ENCODE assay signal across 9 cellular contexts in the genomic region with DNA sequence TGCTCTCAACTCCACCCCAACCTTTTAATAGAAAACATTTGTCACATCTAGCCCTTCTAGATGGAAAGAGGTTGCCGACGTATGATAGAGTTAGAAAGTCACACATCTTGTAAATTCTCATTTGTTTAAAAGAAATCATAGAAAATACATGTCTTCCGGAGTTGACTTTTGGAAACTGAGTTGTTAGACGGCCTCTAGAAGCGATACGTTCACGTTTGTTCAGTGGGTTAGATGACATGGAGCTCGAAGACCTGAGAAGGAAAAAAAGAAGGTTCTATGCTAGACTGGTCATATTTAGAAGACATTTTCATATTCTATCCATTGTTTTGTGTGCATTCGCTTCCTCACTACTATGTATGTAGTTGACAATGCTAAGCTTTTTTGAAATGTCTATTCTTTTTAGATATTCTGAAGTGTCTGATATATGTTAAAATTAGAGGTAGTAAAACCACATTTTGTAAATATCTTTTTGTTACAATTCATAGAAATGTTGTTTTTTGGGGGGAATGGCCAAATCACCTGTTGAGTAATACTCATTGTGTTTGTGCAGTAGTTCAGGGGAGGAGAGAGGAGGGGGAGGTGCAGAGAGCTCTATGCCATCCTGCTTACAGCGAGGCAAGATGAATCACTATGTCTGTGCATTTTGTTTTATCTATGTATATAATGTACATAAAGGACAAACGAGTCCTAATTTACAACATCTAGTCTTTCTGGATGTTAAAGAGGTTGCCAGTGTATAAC. TPM values are rescaled to one million over a fixed set of nuclear protein-coding genes. Genes with fewer than 3 reads are reported as not detected.
A peak's percentile ranks its signal among the peaks of the same experiment; 100 is the strongest.
DNase-seq lines count a peak whose midpoint lies in the region; ATAC-seq, FAIRE-seq and TF ChIP-seq lines count a peak whose summit lies in the region.
"Not testable (repeated sequence)": the region's sequence is repeated elsewhere in the genome, so short reads cannot be mapped to it uniquely, and the experiment has no call there.
"Had no signal": no experiment of that assay in that cellular context is flagged by ENCODE, and none has a peak within 500 bp of the region (broad histone marks: within the 10 kb centered on the region; RNA-seq: fewer than 3 reads in every experiment).

No MANE protein-coding gene starts in this region.

- H2BK15ac ChIP-seq in H9 (ENCODE audit: low read depth, low read length) = not testable (repeated sequence)

- H3K4me3 Mint-ChIP-seq in H9 = peak overlapping the region; percentile 85 to 91
- H3K4me3 Mint-ChIP-seq in astrocyte (ENCODE audit: unreplicated experiment) = peak overlapping the region; percentile 84
- H3K4me3 Mint-ChIP-seq in memory B cell = peak overlapping the region; percentile 81

- not testable (repeated sequence) for H3K9me3 Mint-ChIP-seq in H9; astrocyte (ENCODE audit: unreplicated experiment); memory B cell

- H2BK12ac ChIP-seq in H9 (ENCODE audit: insufficient read length, low read depth, low read length) = not testable (repeated sequence)

- not testable (repeated sequence) for H3K4me1 ChIP-seq in H9 (ENCODE audit: insufficient read depth, low read length); astrocyte (ENCODE audit: insufficient read depth, low read length)
- H3K4me1 ChIP-seq in esophagus muscularis mucosa = peaks cover 12 to 35% (median 21%) of the 10 kb centered on the region in 4 donors
- H3K4me1 ChIP-seq in gastrocnemius medialis = peaks cover 16 to 30% of the 10 kb centered on the region in 2 donors

- not testable (repeated sequence) for TF ChIP-seq POLR2A in esophagus muscularis mucosa (IDR thresholded peaks at IDR 0.05; ENCODE audit: low read depth); gastrocnemius medialis (IDR thresholded peaks at IDR 0.05)

- H3K27ac Mint-ChIP-seq in H9 = peak overlapping the region in 2 of 3 experiments; percentile 55 to 93; a peak in 5 of 7 replicates
- peak overlapping the region; percentile 83 for H3K27ac Mint-ChIP-seq in astrocyte (ENCODE audit: unreplicated experiment)
- peak overlapping the region; percentile 92 for H3K27ac Mint-ChIP-seq in memory B cell

- not testable (repeated sequence) for H3K14ac ChIP-seq in H9 (ENCODE audit: insufficient read depth, low read length)

- H3K4ac ChIP-seq in H9 (ENCODE audit: low read depth, low read length) = not testable (repeated sequence)

- H3K4me3 ChIP-seq in AG04449 (ENCODE audit: low read depth, low read length) = peak overlapping the region; percentile 61
- H3K4me3 ChIP-seq in WI38 (ENCODE audit: low read depth, low read length) = peak overlapping the region; percentile 45; the same call in 1 of the 2 replicates
- peak overlapping the region; percentile 65 for H3K4me3 ChIP-seq in astrocyte (ENCODE audit: insufficient read depth, low read depth, low read length)
- peak overlapping the region; percentile 57 to 78 (median 68) for H3K4me3 ChIP-seq in esophagus muscularis mucosa
- peak overlapping the region; percentile 66 to 84 (median 76) for H3K4me3 ChIP-seq in gastrocnemius medialis

- FAIRE-seq in astrocyte (lab: Jason Lieb, UNC) = not testable (repeated sequence)

- peak overlapping the region; percentile 79 for H3K9ac ChIP-seq in H9 (ENCODE audit: extremely low read depth, insufficient read length, low read length)
- H3K9ac ChIP-seq in astrocyte (ENCODE audit: low read length) = peak overlapping the region; percentile 79

- TF ChIP-seq EP300 in esophagus muscularis mucosa (IDR thresholded peaks at IDR 0.05) = not testable (repeated sequence)

- H3K9me3 ChIP-seq in H9 (ENCODE audit: control insufficient read depth, low read depth, low read length); astrocyte (ENCODE audit: insufficient read depth, low read depth, low read length); esophagus muscularis mucosa; gastrocnemius medialis: not testable (repeated sequence)

- not testable (repeated sequence) for DNase-seq in AG04449 (ENCODE audit: low read depth, low spot score); H9; astrocyte (ENCODE audit: low read depth); esophagus muscularis mucosa (ENCODE audit: extremely low spot score); memory B cell (ENCODE audit: low spot score in 2 of 2); gastrocnemius medialis
- DNase-seq in NCI-H774 (lab: John Stamatoyannopoulos, UW) = peak; percentile 4

- H3K56ac ChIP-seq in H9 (ENCODE audit: insufficient read length, low read depth, low read length) = not testable (repeated sequence)

- H3K36me3 Mint-ChIP-seq in H9 (ENCODE audit: insufficient read depth in 1 of 3, low read depth in 3 of 3); astrocyte (ENCODE audit: low read depth, unreplicated experiment); memory B cell: not testable (repeated sequence)

- not testable (repeated sequence) for H3K23ac ChIP-seq in H9 (ENCODE audit: insufficient read length, low read depth, low read length)

- in situ Hi-C loops in gastrocnemius medialis (cut with MboI; ENCODE audit: low sequenced_read_pairs in 4 of 4) = not testable (repeated sequence)

- H3K27ac ChIP-seq in H9 (ENCODE audit: insufficient read length, low read depth, low read length); astrocyte (ENCODE audit: low read depth, low read length): not testable (repeated sequence)
- H3K27ac ChIP-seq in esophagus muscularis mucosa (replicated peaks in 1 of 4) = peak overlapping the region; percentile 93 to 99 (median 98)
- peak overlapping the region; percentile 90 to 98 (median 98) for H3K27ac ChIP-seq in gastrocnemius medialis

- not testable (repeated sequence) for H2BK20ac ChIP-seq in H9 (ENCODE audit: low read depth, low read length, poor library complexity, severe bottlenecking)

- not testable (repeated sequence) for H4K91ac ChIP-seq in H9 (ENCODE audit: insufficient read length, low read depth, low read length)

- H3T11ph ChIP-seq in H9 (ENCODE audit: low read length) = not testable (repeated sequence)

- not testable (repeated sequence) for ATAC-seq in memory B cell (ENCODE audit: low read depth); gastrocnemius medialis

- H3K79me2 ChIP-seq in H9 (ENCODE audit: insufficient read depth, low read length); astrocyte (ENCODE audit: insufficient read depth, low read length): not testable (repeated sequence)

- not testable (repeated sequence) for H3K18ac ChIP-seq in H9 (ENCODE audit: insufficient read length, low read depth, low read length)

- H3K4me2 ChIP-seq in H9 (ENCODE audit: insufficient read depth, insufficient read length, low read length) = peak overlapping the region; percentile 57
- peak overlapping the region; percentile 84 for H3K4me2 ChIP-seq in astrocyte (ENCODE audit: low read length)

- no CpG with 5 or more reads among the region's 11 CpGs for WGBS in H9 (ENCODE audit: extremely low coverage, insufficient read length, low lambda C conversion rate)
- 56% methylated on average over 11 of the region's 11 CpGs for WGBS in esophagus muscularis mucosa

- not testable (repeated sequence) for H2BK5ac ChIP-seq in H9 (ENCODE audit: insufficient read length, low read length)

- not testable (repeated sequence) for TF ChIP-seq CTCF in AG04449 (IDR thresholded peaks at IDR 0.05; ENCODE audit: insufficient read depth, low read length, missing control alignments); H9 (conservative IDR thresholded peaks at IDR 0.05); WI38 (IDR thresholded peaks at IDR 0.05; ENCODE audit: low read depth, low read length); astrocyte (IDR thresholded peaks at IDR 0.05; ENCODE audit: insufficient read depth, low read depth, low read length); esophagus muscularis mucosa (IDR thresholded peaks at IDR 0.05); gastrocnemius medialis (IDR thresholded peaks at IDR 0.05 in 4 of 5, conservative IDR thresholded peaks at IDR 0.05 in 1 of 5)

- H4K5ac ChIP-seq in H9 (ENCODE audit: insufficient read length, low read depth, low read length) = not testable (repeated sequence)

- H2AK5ac ChIP-seq in H9 (ENCODE audit: insufficient read length, low read length) = not testable (repeated sequence)

- CTCF ChIA-PET in AG04449 (lab: Yijun Ruan, JAX) = interaction anchor here (0.6 to 2.8 kb wide), 5 partner anchors 10 to 200 kb away, joined by 3 to 20 read pairs (median 4); no protein-coding TSS in a partner anchor

- H3K36me3 ChIP-seq in astrocyte (ENCODE audit: insufficient read depth, low read length); esophagus muscularis mucosa; gastrocnemius medialis: not testable (repeated sequence)

- H4K20me1 ChIP-seq in H9 (ENCODE audit: control insufficient read depth, insufficient read depth, insufficient read length); astrocyte (ENCODE audit: insufficient read depth, low read length): not testable (repeated sequence)

- not testable (repeated sequence) for H2AFZ ChIP-seq in H9 (ENCODE audit: low read length)
- peak overlapping the region; percentile 100 for H2AFZ ChIP-seq in astrocyte (ENCODE audit: low read depth, low read length)

- H2BK120ac ChIP-seq in H9 (ENCODE audit: low read depth, low read length, poor library complexity, severe bottlenecking) = not testable (repeated sequence)

- POLR2A ChIA-PET in AG04449 (lab: Yijun Ruan, JAX) = not testable (repeated sequence)

- H3K4me1 Mint-ChIP-seq in H9 (peaks cover 30 to 33% of the 10 kb centered on the region in 2 experiments), memory B cell (peaks cover 21% of the 10 kb centered on the region)
- not testable (repeated sequence) for H3K4me1 Mint-ChIP-seq in astrocyte (ENCODE audit: low read depth, unreplicated experiment)

- not testable (repeated sequence) for H3K23me2 ChIP-seq in H9 (ENCODE audit: insufficient read length, low read depth, low read length, poor library complexity, severe bottlenecking)

- not testable (repeated sequence) for H3K79me1 ChIP-seq in H9 (ENCODE audit: insufficient read depth, low read depth, low read length, poor library complexity, severe bottlenecking)

- intact Hi-C loops in esophagus muscularis mucosa (cut with DNase I) = not testable (repeated sequence)
- intact Hi-C loops in gastrocnemius medialis (cut with DNase I; ENCODE audit: low total_unique reads) = loop anchor here (5.0 kb wide), 2 partner anchors 210 to 235 kb away; a partner anchor contains a TSS

- H3K27me3 Mint-ChIP-seq in H9 (ENCODE audit: low read depth); astrocyte (ENCODE audit: low read depth, unreplicated experiment); memory B cell: not testable (repeated sequence)

- not testable (repeated sequence) for H3K27me3 ChIP-seq in H9 (ENCODE audit: insufficient read depth, low read length); astrocyte (ENCODE audit: insufficient read depth, low read length); esophagus muscularis mucosa; gastrocnemius medialis

- not testable (repeated sequence) for H4K8ac ChIP-seq in H9 (replicated peaks; ENCODE audit: insufficient read length, low read depth, low read length)

RNA-seq across cellular contexts. Expression of a gene that starts 15.5 kb away (rescaled TPM):
- total RNA-seq in H9 (2021) (50.4 and 54.7 TPM in 2 replicates), astrocyte (46.2 and 49.4 TPM in 2 replicates), esophagus muscularis mucosa (100 to 1,000 TPM in 1 of 4 donors, 10 to 100 TPM in 3; 80.2 to 117 (median 86.5) TPM), gastrocnemius medialis (10 to 100 TPM; 20.1 to 58.7 (median 28.4) TPM)

RNA-seq across cellular contexts. Expression of a gene that starts 22.6 kb away (rescaled TPM):
- total RNA-seq in H9 (2021) (0.15 and 0.18 TPM in 2 replicates), astrocyte (not detected in 2 replicates), esophagus muscularis mucosa (not detected), gastrocnemius medialis (not detected)
- total RNA-seq: left ventricle myocardium superior had no signal
